11 cellular contexts compared by ENCODE assay signal in genomic region chr6:143805832-143806281, GRCh38. TPM values are rescaled to one million over a fixed set of nuclear protein-coding genes. Genes with fewer than 3 reads are reported as not detected.
DNase-seq lines count a peak whose midpoint lies in the region; ATAC-seq and TF ChIP-seq lines count a peak whose summit lies in the region.
"Had no signal": no experiment of that assay in that cellular context is flagged by ENCODE, and none has a peak within 500 bp of the region (broad histone marks: within the 10 kb centered on the region; RNA-seq: fewer than 3 reads in every experiment).

No MANE protein-coding gene starts in this region.

- H3K4me1 ChIP-seq in osteoblast (ENCODE audit: insufficient read depth, low read length), result peaks cover 46% of the 10 kb centered on the region
- H3K4me1 ChIP-seq: HAP-1 had no signal

- H3K27ac ChIP-seq in brain microvascular endothelial cell (peak overlapping the region; percentile 75), osteoblast (ENCODE audit: low read depth, low read length) (peak overlapping the region; percentile 89)

- no peaks in the 10 kb centered on the region for H3K79me2 ChIP-seq in osteoblast (ENCODE audit: insufficient read depth, low read length)

- no peaks in the 10 kb centered on the region for H3K9me3 ChIP-seq in osteoblast (ENCODE audit: low read depth, low read length)
- H3K9me3 ChIP-seq: HAP-1 had no signal

- H2AFZ ChIP-seq in osteoblast (ENCODE audit: low read length), result no peak overlapping the region

- H3K27me3 ChIP-seq in brain microvascular endothelial cell (replicated peaks) (no peaks in the 10 kb centered on the region), osteoblast (ENCODE audit: insufficient read depth, low read length) (no peaks in the 10 kb centered on the region)

- TF ChIP-seq CTCF in brain microvascular endothelial cell (IDR thresholded peaks at IDR 0.05; ENCODE audit: low read depth, low read length, missing control alignments), result no peak
- no peak for TF ChIP-seq CTCF in osteoblast (IDR thresholded peaks at IDR 0.05; ENCODE audit: extremely low read depth, low read depth, low read length)

- DNase-seq in GM03348 (ENCODE audit: low spot score) (peak; percentile 9), NCI-H226 (peak; percentile 36), brain microvascular endothelial cell (no peak), osteoblast (ENCODE audit: insufficient read length, low spot score, missing footprints) (peak; percentile 43), DMS53 treated with DMSO at 0.1 percent for 48 hours (lab: John Stamatoyannopoulos, UW; ENCODE audit: unreplicated experiment) (no peak), HuH-7.5 (ENCODE audit: low spot score) (no peak), HPDE6-E6E7 (ENCODE audit: extremely low spot score) (no peak)
- DNase-seq: naive B cell, NCI-H2227 treated with DMSO at 0.1 percent for 48 hours had no signal

- in situ Hi-C loops in brain microvascular endothelial cell (cut with HindIII; ENCODE audit: low pct_ligation_motif_present, low sequenced_read_pairs), result no loop called here

- no peak for ATAC-seq in HG03097 (IDR thresholded peaks at IDR 0.05; ENCODE audit: low FRiP score, unreplicated experiment)

- H3K36me3 ChIP-seq in brain microvascular endothelial cell (replicated peaks), result no peaks in the 10 kb centered on the region
- H3K36me3 ChIP-seq in osteoblast (ENCODE audit: insufficient read depth, low read length), result peaks cover 3% of the 10 kb centered on the region
- H3K36me3 ChIP-seq: HAP-1 had no signal

- H3K4me3 ChIP-seq in brain microvascular endothelial cell (ENCODE audit: low read depth, low read length) (no peak overlapping the region), osteoblast (ENCODE audit: insufficient read depth, low read length) (no peak overlapping the region)
- H3K4me3 ChIP-seq: HAP-1 had no signal

- H4K20me1 ChIP-seq in osteoblast (ENCODE audit: insufficient read depth, low read length), result no peaks in the 10 kb centered on the region

- peak overlapping the region; percentile 49 for H3K4me2 ChIP-seq in osteoblast (ENCODE audit: insufficient read depth, low read length)

RNA-seq across cellular contexts. Expression of gene LTV1, which starts 37.3 kb away (rescaled TPM):
- total RNA-seq in osteoblast, result 15.3 and 16.6 TPM in 2 replicates

RNA-seq across cellular contexts. Expression of gene ZC2HC1B, which starts 58.4 kb away (rescaled TPM):
- not detected in 2 replicates for total RNA-seq in osteoblast

Comparison
In these comparisons a context has a peak if more than half of its experiments do, and no peak if none do; other contexts are left out.
1. DNase-seq: peak in GM03348 (single experiment), NCI-H226 (single experiment) and osteoblast (single experiment); none in brain microvascular endothelial cell (single experiment), DMS53 treated with DMSO at 0.1 percent for 48 hours (single experiment), HuH-7.5 (single experiment) and HPDE6-E6E7 (single experiment).